8 cellular contexts compared by ENCODE assay signal in the genomic region with DNA sequence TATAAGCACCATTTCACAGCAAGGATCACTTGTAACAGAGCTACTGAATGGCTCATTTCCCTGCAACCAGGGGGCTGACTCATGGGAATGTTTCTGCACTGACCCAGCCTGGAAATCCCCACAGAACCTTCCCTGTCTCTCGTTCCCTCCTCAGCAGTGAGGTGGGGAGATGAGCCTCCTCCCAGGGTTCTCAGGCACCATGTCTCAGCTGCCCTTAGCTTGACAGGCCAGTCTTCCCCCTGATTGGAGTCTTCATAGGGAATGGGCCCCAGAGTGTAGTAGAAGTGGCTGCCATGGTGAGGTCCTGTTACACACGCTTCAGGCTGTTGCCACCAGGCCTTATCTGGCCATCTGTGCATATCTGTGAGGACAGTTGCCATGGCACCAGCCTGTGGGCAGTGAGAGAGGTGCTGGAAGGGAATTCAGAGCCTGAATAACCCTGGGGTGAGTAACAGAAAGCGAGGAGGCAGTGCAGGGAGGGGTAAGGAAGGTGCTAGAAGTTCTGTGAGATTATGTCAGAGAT.
DNase-seq lines count a peak whose midpoint lies in the region; ATAC-seq and TF ChIP-seq lines count a peak whose summit lies in the region.

No MANE protein-coding gene starts in this region.

- no peaks in the 10 kb centered on the region for H3K9me3 ChIP-seq in GM23248 (ENCODE audit: low read depth)
- no peaks in the 10 kb centered on the region for H3K9me3 ChIP-seq in right atrium auricular region
- H3K9me3 ChIP-seq in MM.1S (replicated peaks; ENCODE audit: insufficient read depth, low read length): no peaks in the 10 kb centered on the region

- H3K9me2 ChIP-seq in GM23248 (ENCODE audit: insufficient read depth): 0 out of 2 replicates have a peak, but pooled peaks cover 5% of the 10 kb centered on the region
- no peaks in the 10 kb centered on the region for H3K9me2 ChIP-seq in MM.1S (replicated peaks; ENCODE audit: insufficient read depth, low read length)

- DNase-seq in COLO668 (lab: John Stamatoyannopoulos, UW; ENCODE audit: unreplicated experiment): peak; percentile 21
- peak; percentile 98 for DNase-seq in GM23248
- DNase-seq in RPMI7951 (ENCODE audit: low read depth): peak; percentile 98
- DNase-seq in fibroblast of peridontal ligament (ENCODE audit: extremely low read depth): peak; percentile 90
- peak; percentile 29 for DNase-seq in stimulated activated CD4-positive, alpha-beta T cell treated with anti-CD3 and anti-CD28 coated beads, Interleukin-1b, Interleukin-23, amount 100 ng/mL, for 48 hours
- DNase-seq in right atrium auricular region (ENCODE audit: low spot score): no peak
- DNase-seq in MM.1S: no peak

- TF ChIP-seq CTCF in right atrium auricular region (IDR thresholded peaks at IDR 0.05): no peak
- TF ChIP-seq CTCF in MM.1S (IDR thresholded peaks at IDR 0.05; ENCODE audit: low read length): no peak

- in situ Hi-C loops in GM23248 (cut with MboI): no loop called here

- no peaks in the 10 kb centered on the region for H3K36me3 ChIP-seq in GM23248 (ENCODE audit: low read depth)
- no peaks in the 10 kb centered on the region for H3K36me3 ChIP-seq in right atrium auricular region
- no peaks in the 10 kb centered on the region for H3K36me3 ChIP-seq in MM.1S (replicated peaks; ENCODE audit: insufficient read depth, low read length)

- no peak for ATAC-seq in HG03520 (IDR thresholded peaks at IDR 0.05; ENCODE audit: unreplicated experiment)

- H3K4me1 ChIP-seq in GM23248 (ENCODE audit: insufficient read depth) (peaks cover 67% of the 10 kb centered on the region), right atrium auricular region (no peaks in the 10 kb centered on the region), MM.1S (ENCODE audit: low read length) (no peaks in the 10 kb centered on the region)

- peak overlapping the region; percentile 68 for H2AFZ ChIP-seq in GM23248
- H2AFZ ChIP-seq in MM.1S (ENCODE audit: low read length): no peak overlapping the region

- H3K4me2 ChIP-seq in GM23248 (ENCODE audit: unreplicated experiment): peak overlapping the region; percentile 72
- no peak overlapping the region for H3K4me2 ChIP-seq in MM.1S (ENCODE audit: low read depth, low read length)

- 0% methylated on average over 3 of the region's 3 CpGs for WGBS in GM23248 (ENCODE audit: low coverage in 1 of 2, low lambda C conversion rate in 2 of 2, missing lambda C conversion rate in 2 of 2), 2 experiments

- H4K20me1 ChIP-seq in GM23248 (ENCODE audit: insufficient read depth) (no peaks in the 10 kb centered on the region), MM.1S (ENCODE audit: insufficient read depth, low read length) (no peaks in the 10 kb centered on the region)

- H3K79me2 ChIP-seq in GM23248 (ENCODE audit: insufficient read depth): no peaks in the 10 kb centered on the region
- H3K79me2 ChIP-seq in MM.1S (ENCODE audit: low read length): no peaks in the 10 kb centered on the region

- H3K27ac ChIP-seq in GM23248 (peak overlapping the region; percentile 99), right atrium auricular region (no peak overlapping the region), MM.1S (ENCODE audit: low read length) (no peak overlapping the region)

- H3F3A ChIP-seq in GM23248 (ENCODE audit: insufficient read depth): peaks cover 46% of the 10 kb centered on the region
- no peaks in the 10 kb centered on the region for H3F3A ChIP-seq in MM.1S (ENCODE audit: insufficient read depth, low read length)

- H3K27me3 ChIP-seq in GM23248 (replicated peaks; ENCODE audit: insufficient read depth) (no peaks in the 10 kb centered on the region), right atrium auricular region (no peaks in the 10 kb centered on the region), MM.1S (replicated peaks; ENCODE audit: insufficient read depth, low read length) (no peaks in the 10 kb centered on the region)

- H3K4me3 ChIP-seq in GM23248 (peak overlapping the region; percentile 36; the same call in 1 of the 2 replicates), right atrium auricular region (no peak overlapping the region), MM.1S (ENCODE audit: low read length) (no peak overlapping the region)

- H3K9ac ChIP-seq in GM23248 (peak overlapping the region; percentile 77), MM.1S (ENCODE audit: low read length) (no peak overlapping the region)

Comparison
In these comparisons a context has a peak if more than half of its experiments do, and no peak if none do; other contexts are left out.
1. DNase-seq: peak in COLO668 (single experiment), GM23248 (single experiment), RPMI7951 (single experiment), fibroblast of peridontal ligament (single experiment) and stimulated activated CD4-positive, alpha-beta T cell treated with anti-CD3 and anti-CD28 coated beads, Interleukin-1b, Interleukin-23, amount 100 ng/mL, for 48 hours (single experiment); none in right atrium auricular region (single experiment) and MM.1S (single experiment).